2 cellular contexts compared by ENCODE assay signal in genomic region chr2:6946722-6947121, GRCh38.
TF ChIP-seq lines count a peak whose summit lies in the region.

No MANE protein-coding gene starts in this region.

TF ChIP-seq in IMR-90, 13 proteins besides CTCF, POLR2A, EP300 and RAD21:
- TF ChIP-seq FOS (IDR thresholded peaks at IDR 0.05; ENCODE audit: low read depth, low read length): no peak
- TF ChIP-seq CHD1 (IDR thresholded peaks at IDR 0.05; ENCODE audit: low read depth, low read length): no peak
- no peak for TF ChIP-seq SMC3 (IDR thresholded peaks at IDR 0.05; ENCODE audit: low read depth, low read length)
- no peak for TF ChIP-seq MAFK (IDR thresholded peaks at IDR 0.05; ENCODE audit: low read depth, low read length)
- no peak for TF ChIP-seq ELK1 (IDR thresholded peaks at IDR 0.05; ENCODE audit: borderline replicate concordance, low read depth, low read length)
- no peak for TF ChIP-seq RFX5 (IDR thresholded peaks at IDR 0.05; ENCODE audit: low read depth, low read length)
- TF ChIP-seq BHLHE40 (IDR thresholded peaks at IDR 0.05; ENCODE audit: low read depth, low read length): no peak
- no peak for TF ChIP-seq USF2 (IDR thresholded peaks at IDR 0.05; ENCODE audit: low read depth, low read length)
- TF ChIP-seq CEBPB (IDR thresholded peaks at IDR 0.05; ENCODE audit: low read depth, low read length): no peak
- no peak for TF ChIP-seq NFE2L2 (IDR thresholded peaks at IDR 0.05; ENCODE audit: low read depth, low read length)
- TF ChIP-seq MAZ (IDR thresholded peaks at IDR 0.05; ENCODE audit: borderline replicate concordance, low read depth, low read length): no peak
TF ChIP-seq in IMR-90: peak in this region for 0.

TF ChIP-seq in K562, 482 proteins besides CTCF, POLR2A, EP300 and RAD21 (continues in another document):
- TF ChIP-seq ARID1B (IDR thresholded peaks at IDR 0.05) (peak; percentile 44), CREB3L1 (IDR thresholded peaks at IDR 0.05; ENCODE audit: borderline replicate concordance, low read depth) (no peak), MEF2D (tag; conservative IDR thresholded peaks at IDR 0.05; ENCODE audit: low read depth) (no peak), FOSL1 (tag; conservative IDR thresholded peaks at IDR 0.05) (peak; percentile 86), THRB (CRISPR knock-in tag; conservative IDR thresholded peaks at IDR 0.05) (no peak), ZNF318 (IDR thresholded peaks at IDR 0.05; ENCODE audit: borderline replicate concordance in 1 of 2, low read depth in 1 of 2) (no peak), ZNF639 (CRISPR knock-in tag; conservative IDR thresholded peaks at IDR 0.05 in 1 of 2, IDR thresholded peaks at IDR 0.05 in 1 of 2) (no peak), SIN3B (IDR thresholded peaks at IDR 0.05; ENCODE audit: low read depth) (no peak), NR1H2 (CRISPR knock-in tag; IDR thresholded peaks at IDR 0.05) (no peak), MEIS2 (IDR thresholded peaks at IDR 0.05; ENCODE audit: partially characterized antibody) (peak; percentile 39), TFAM (CRISPR knock-in tag; conservative IDR thresholded peaks at IDR 0.05) (no peak), ZFP30 (CRISPR knock-in tag; IDR thresholded peaks at IDR 0.05; ENCODE audit: borderline replicate concordance) (no peak), MTA3 (IDR thresholded peaks at IDR 0.05; ENCODE audit: borderline replicate concordance) (no peak), NFIC (IDR thresholded peaks at IDR 0.05) (no peak), SMARCE1 (IDR thresholded peaks at IDR 0.05) (peak; percentile 69; the same call in 1 of the 2 replicates), AFF1 (IDR thresholded peaks at IDR 0.05; ENCODE audit: low read depth in 1 of 2, partially characterized antibody in 2 of 2) (no peak), EWSR1 (IDR thresholded peaks at IDR 0.05; ENCODE audit: borderline replicate concordance, low read depth, partially characterized antibody) (no peak), ELF2 (CRISPR knock-in tag; IDR thresholded peaks at IDR 0.05) (no peak), POLR2H (tag; IDR thresholded peaks at IDR 0.05; ENCODE audit: low read depth) (0 out of 2 replicates have a peak, but pooled peaks have one; percentile 25), HNRNPK (IDR thresholded peaks at IDR 0.05; ENCODE audit: low read depth, low read length, poor library complexity, severe bottlenecking) (no peak), SMC3 (conservative IDR thresholded peaks at IDR 0.05; ENCODE audit: insufficient read depth, low read depth, low read length) (no peak), MAFG (tag; conservative IDR thresholded peaks at IDR 0.05) (no peak), SMARCA4 (IDR thresholded peaks at IDR 0.05) (peak; percentile 41; the same call in 1 of the 2 replicates), TCF15 (CRISPR knock-in tag; IDR thresholded peaks at IDR 0.05) (no peak), FOXA3 (CRISPR knock-in tag; conservative IDR thresholded peaks at IDR 0.05 in 1 of 2, IDR thresholded peaks at IDR 0.05 in 1 of 2) (peak in 1 of 2 experiments; percentile 49; a peak in 2 of 4 replicates), THAP7 (CRISPR knock-in tag; IDR thresholded peaks at IDR 0.05) (no peak), HES1 (IDR thresholded peaks at IDR 0.05; ENCODE audit: low read depth) (no peak), ZNF280B (CRISPR knock-in tag; IDR thresholded peaks at IDR 0.05) (no peak), FOXJ2 (tag; IDR thresholded peaks at IDR 0.05) (peak; percentile 56; the same call in 1 of the 2 replicates)
